1 cellular context compared by ENCODE assay signal in the genomic region with DNA sequence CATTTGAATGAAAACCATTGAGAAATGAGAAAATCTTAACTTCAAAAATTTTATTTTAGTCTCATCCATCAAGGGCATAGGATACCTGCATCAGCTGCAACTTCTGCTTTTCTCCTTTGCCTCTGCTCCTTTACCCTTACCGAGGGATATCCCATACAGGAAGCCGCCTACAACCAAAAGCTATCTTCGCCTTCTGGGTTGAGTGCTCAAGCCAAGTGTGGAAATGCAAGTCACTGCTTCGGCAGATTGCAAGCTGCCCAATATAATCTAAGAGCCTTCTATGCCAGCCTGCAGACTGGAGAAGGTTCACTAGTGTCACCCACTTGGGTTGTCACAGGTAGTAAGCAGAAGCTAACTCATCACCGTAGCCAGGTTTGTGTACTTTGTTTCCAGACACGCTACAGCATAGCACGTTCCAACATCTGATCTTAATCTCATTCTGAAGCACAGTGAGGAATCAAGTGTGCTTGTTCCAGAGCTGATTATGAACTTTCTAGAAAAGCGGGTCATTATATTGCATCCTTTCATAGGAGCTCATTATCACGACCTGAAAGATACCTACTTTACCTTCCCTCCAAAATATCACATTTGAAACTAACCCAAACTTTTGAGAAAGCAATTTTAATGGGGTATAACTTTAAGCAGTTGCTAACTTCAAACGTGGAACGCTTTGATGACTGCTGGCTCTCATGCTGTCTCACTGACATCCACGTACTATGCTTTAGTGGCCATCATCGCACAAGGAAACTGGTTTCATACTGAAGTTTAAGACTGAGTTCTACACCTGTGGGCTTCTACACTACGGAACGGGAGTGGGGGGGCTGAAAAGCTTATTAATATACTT.
TF ChIP-seq lines count a peak whose summit lies in the region.

No MANE protein-coding gene starts in this region.

TF ChIP-seq in K562, 482 proteins besides CTCF, POLR2A, EP300 and RAD21 (continued from another document and continues in another):
- TF ChIP-seq, protein P1, sequence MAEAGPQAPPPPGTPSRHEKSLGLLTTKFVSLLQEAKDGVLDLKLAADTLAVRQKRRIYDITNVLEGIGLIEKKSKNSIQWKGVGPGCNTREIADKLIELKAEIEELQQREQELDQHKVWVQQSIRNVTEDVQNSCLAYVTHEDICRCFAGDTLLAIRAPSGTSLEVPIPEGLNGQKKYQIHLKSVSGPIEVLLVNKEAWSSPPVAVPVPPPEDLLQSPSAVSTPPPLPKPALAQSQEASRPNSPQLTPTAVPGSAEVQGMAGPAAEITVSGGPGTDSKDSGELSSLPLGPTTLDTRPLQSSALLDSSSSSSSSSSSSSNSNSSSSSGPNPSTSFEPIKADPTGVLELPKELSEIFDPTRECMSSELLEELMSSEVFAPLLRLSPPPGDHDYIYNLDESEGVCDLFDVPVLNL (CRISPR knock-in tag; IDR thresholded peaks at IDR 0.05; ENCODE audit: low read depth) = no peak; the same call in 1 of the 2 replicates
- TF ChIP-seq TGIF2 (CRISPR knock-in tag; IDR thresholded peaks at IDR 0.05) (no peak), RAD51 (IDR thresholded peaks at IDR 0.05; ENCODE audit: borderline replicate concordance, low read depth) (no peak), ZFP1 (CRISPR knock-in tag; IDR thresholded peaks at IDR 0.05) (peak; percentile 30; the same call in 1 of the 2 replicates), FOSL1 (tag; conservative IDR thresholded peaks at IDR 0.05) (no peak), ZNF324 (CRISPR knock-in tag; IDR thresholded peaks at IDR 0.05) (0 out of 2 replicates have a peak, but pooled peaks have one; percentile 57), ZNF311 (CRISPR knock-in tag; IDR thresholded peaks at IDR 0.05) (no peak), PTTG1 (tag; IDR thresholded peaks at IDR 0.05; ENCODE audit: low read depth) (no peak), ZNF184 (CRISPR knock-in tag; IDR thresholded peaks at IDR 0.05) (no peak), ZBTB17 (CRISPR knock-in tag; IDR thresholded peaks at IDR 0.05) (peak; percentile 88), ZNF239 (CRISPR knock-in tag; IDR thresholded peaks at IDR 0.05) (no peak; the same call in 1 of the 2 replicates), YY1 (IDR thresholded peaks at IDR 0.05; ENCODE audit: borderline replicate concordance in 1 of 3, control insufficient read depth in 1 of 3, extremely low read depth in 1 of 3, insufficient read depth in 3 of 3, insufficient read length in 1 of 3, insufficient replicate concordance in 2 of 3, low read depth in 1 of 3, low read length in 2 of 3) (peak in 1 of 3 experiments; percentile 32), L3MBTL2 (IDR thresholded peaks at IDR 0.05) (peak; percentile 25; the same call in 1 of the 2 replicates), ZNF77 (CRISPR knock-in tag; IDR thresholded peaks at IDR 0.05) (no peak), NFATC3 (IDR thresholded peaks at IDR 0.05) (0 out of 2 replicates have a peak, but pooled peaks have one; percentile 50), C11orf30 (IDR thresholded peaks at IDR 0.05; ENCODE audit: low read depth) (peak; percentile 80), KLF13 (tag; IDR thresholded peaks at IDR 0.05; ENCODE audit: borderline replicate concordance, low read depth) (no peak), CBX1 (IDR thresholded peaks at IDR 0.05; ENCODE audit: low read depth) (peak; percentile 72), SIRT6 (IDR thresholded peaks at IDR 0.05; ENCODE audit: low read depth, low read length) (no peak), KAT8 (IDR thresholded peaks at IDR 0.05; ENCODE audit: low read depth) (no peak), MCM7 (IDR thresholded peaks at IDR 0.05) (no peak), MYNN (IDR thresholded peaks at IDR 0.05) (peak; percentile 87), MYNN (CRISPR knock-in tag; IDR thresholded peaks at IDR 0.05) (no peak), BCOR (IDR thresholded peaks at IDR 0.05) (no peak), SAP30 (IDR thresholded peaks at IDR 0.05; ENCODE audit: borderline replicate concordance, insufficient read depth, low read depth, low read length, poor library complexity, severe bottlenecking) (no peak), NFRKB (IDR thresholded peaks at IDR 0.05; ENCODE audit: low read depth) (no peak), ZBTB7A (IDR thresholded peaks at IDR 0.05; ENCODE audit: borderline replicate concordance, control insufficient read depth, low read depth, low read length) (no peak), PHF21A (IDR thresholded peaks at IDR 0.05; ENCODE audit: borderline replicate concordance, low read depth) (no peak), HDGF (IDR thresholded peaks at IDR 0.05) (no peak), POLR2AphosphoS2 (IDR thresholded peaks at IDR 0.05; ENCODE audit: low read length) (peak; percentile 99), ZNF263 (CRISPR knock-in tag; IDR thresholded peaks at IDR 0.05; ENCODE audit: borderline replicate concordance) (no peak), CEBPB (tag; IDR thresholded peaks at IDR 0.05) (no peak), JUNB (CRISPR knock-in tag; conservative IDR thresholded peaks at IDR 0.05) (no peak), PCBP1 (IDR thresholded peaks at IDR 0.05; ENCODE audit: low read depth, low read length, poor library complexity, severe bottlenecking) (no peak), ETS2 (tag; IDR thresholded peaks at IDR 0.05; ENCODE audit: borderline replicate concordance, poor library complexity, severe bottlenecking) (no peak), NCOA1 (IDR thresholded peaks at IDR 0.05; ENCODE audit: low read depth) (no peak), SNRNP70 (optimal IDR thresholded peaks at IDR 0.05; ENCODE audit: low read depth, low read length) (no peak)
- TF ChIP-seq, protein P2, sequence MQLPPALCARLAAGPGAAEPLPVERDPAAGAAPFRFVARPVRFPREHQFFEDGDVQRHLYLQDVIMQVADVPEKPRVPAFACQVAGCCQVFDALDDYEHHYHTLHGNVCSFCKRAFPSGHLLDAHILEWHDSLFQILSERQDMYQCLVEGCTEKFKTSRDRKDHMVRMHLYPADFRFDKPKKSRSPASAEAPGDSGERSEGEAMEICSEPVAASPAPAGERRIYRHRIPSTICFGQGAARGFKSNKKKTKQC (CRISPR knock-in tag; IDR thresholded peaks at IDR 0.05) = no peak
- TF ChIP-seq, protein P3, sequence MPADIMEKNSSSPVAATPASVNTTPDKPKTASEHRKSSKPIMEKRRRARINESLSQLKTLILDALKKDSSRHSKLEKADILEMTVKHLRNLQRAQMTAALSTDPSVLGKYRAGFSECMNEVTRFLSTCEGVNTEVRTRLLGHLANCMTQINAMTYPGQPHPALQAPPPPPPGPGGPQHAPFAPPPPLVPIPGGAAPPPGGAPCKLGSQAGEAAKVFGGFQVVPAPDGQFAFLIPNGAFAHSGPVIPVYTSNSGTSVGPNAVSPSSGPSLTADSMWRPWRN (IDR thresholded peaks at IDR 0.05; ENCODE audit: low read depth) = no peak
- TF ChIP-seq, protein P4, sequence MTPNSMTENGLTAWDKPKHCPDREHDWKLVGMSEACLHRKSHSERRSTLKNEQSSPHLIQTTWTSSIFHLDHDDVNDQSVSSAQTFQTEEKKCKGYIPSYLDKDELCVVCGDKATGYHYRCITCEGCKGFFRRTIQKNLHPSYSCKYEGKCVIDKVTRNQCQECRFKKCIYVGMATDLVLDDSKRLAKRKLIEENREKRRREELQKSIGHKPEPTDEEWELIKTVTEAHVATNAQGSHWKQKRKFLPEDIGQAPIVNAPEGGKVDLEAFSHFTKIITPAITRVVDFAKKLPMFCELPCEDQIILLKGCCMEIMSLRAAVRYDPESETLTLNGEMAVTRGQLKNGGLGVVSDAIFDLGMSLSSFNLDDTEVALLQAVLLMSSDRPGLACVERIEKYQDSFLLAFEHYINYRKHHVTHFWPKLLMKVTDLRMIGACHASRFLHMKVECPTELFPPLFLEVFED (CRISPR knock-in tag; conservative IDR thresholded peaks at IDR 0.05) = peak; percentile 44
- TF ChIP-seq, protein P5, sequence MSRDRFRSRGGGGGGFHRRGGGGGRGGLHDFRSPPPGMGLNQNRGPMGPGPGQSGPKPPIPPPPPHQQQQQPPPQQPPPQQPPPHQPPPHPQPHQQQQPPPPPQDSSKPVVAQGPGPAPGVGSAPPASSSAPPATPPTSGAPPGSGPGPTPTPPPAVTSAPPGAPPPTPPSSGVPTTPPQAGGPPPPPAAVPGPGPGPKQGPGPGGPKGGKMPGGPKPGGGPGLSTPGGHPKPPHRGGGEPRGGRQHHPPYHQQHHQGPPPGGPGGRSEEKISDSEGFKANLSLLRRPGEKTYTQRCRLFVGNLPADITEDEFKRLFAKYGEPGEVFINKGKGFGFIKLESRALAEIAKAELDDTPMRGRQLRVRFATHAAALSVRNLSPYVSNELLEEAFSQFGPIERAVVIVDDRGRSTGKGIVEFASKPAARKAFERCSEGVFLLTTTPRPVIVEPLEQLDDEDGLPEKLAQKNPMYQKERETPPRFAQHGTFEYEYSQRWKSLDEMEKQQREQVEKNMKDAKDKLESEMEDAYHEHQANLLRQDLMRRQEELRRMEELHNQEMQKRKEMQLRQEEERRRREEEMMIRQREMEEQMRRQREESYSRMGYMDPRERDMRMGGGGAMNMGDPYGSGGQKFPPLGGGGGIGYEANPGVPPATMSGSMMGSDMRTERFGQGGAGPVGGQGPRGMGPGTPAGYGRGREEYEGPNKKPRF (IDR thresholded peaks at IDR 0.05; ENCODE audit: low read depth, low read length) = no peak
- TF ChIP-seq, protein P6, sequence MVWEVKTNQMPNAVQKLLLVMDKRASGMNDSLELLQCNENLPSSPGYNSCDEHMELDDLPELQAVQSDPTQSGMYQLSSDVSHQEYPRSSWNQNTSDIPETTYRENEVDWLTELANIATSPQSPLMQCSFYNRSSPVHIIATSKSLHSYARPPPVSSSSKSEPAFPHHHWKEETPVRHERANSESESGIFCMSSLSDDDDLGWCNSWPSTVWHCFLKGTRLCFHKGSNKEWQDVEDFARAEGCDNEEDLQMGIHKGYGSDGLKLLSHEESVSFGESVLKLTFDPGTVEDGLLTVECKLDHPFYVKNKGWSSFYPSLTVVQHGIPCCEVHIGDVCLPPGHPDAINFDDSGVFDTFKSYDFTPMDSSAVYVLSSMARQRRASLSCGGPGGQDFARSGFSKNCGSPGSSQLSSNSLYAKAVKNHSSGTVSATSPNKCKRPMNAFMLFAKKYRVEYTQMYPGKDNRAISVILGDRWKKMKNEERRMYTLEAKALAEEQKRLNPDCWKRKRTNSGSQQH (CRISPR knock-in tag; IDR thresholded peaks at IDR 0.05) = peak; percentile 96
- TF ChIP-seq, protein P7, sequence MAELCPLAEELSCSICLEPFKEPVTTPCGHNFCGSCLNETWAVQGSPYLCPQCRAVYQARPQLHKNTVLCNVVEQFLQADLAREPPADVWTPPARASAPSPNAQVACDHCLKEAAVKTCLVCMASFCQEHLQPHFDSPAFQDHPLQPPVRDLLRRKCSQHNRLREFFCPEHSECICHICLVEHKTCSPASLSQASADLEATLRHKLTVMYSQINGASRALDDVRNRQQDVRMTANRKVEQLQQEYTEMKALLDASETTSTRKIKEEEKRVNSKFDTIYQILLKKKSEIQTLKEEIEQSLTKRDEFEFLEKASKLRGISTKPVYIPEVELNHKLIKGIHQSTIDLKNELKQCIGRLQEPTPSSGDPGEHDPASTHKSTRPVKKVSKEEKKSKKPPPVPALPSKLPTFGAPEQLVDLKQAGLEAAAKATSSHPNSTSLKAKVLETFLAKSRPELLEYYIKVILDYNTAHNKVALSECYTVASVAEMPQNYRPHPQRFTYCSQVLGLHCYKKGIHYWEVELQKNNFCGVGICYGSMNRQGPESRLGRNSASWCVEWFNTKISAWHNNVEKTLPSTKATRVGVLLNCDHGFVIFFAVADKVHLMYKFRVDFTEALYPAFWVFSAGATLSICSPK (IDR thresholded peaks at IDR 0.05; ENCODE audit: borderline replicate concordance) = no peak
- TF ChIP-seq, protein P8, sequence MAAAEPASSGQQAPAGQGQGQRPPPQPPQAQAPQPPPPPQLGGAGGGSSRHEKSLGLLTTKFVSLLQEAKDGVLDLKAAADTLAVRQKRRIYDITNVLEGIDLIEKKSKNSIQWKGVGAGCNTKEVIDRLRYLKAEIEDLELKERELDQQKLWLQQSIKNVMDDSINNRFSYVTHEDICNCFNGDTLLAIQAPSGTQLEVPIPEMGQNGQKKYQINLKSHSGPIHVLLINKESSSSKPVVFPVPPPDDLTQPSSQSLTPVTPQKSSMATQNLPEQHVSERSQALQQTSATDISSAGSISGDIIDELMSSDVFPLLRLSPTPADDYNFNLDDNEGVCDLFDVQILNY (CRISPR knock-in tag; IDR thresholded peaks at IDR 0.05) = no peak
- TF ChIP-seq, protein P9, sequence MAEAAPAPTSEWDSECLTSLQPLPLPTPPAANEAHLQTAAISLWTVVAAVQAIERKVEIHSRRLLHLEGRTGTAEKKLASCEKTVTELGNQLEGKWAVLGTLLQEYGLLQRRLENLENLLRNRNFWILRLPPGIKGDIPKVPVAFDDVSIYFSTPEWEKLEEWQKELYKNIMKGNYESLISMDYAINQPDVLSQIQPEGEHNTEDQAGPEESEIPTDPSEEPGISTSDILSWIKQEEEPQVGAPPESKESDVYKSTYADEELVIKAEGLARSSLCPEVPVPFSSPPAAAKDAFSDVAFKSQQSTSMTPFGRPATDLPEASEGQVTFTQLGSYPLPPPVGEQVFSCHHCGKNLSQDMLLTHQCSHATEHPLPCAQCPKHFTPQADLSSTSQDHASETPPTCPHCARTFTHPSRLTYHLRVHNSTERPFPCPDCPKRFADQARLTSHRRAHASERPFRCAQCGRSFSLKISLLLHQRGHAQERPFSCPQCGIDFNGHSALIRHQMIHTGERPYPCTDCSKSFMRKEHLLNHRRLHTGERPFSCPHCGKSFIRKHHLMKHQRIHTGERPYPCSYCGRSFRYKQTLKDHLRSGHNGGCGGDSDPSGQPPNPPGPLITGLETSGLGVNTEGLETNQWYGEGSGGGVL (CRISPR knock-in tag; IDR thresholded peaks at IDR 0.05) = no peak
- TF ChIP-seq, protein P10, sequence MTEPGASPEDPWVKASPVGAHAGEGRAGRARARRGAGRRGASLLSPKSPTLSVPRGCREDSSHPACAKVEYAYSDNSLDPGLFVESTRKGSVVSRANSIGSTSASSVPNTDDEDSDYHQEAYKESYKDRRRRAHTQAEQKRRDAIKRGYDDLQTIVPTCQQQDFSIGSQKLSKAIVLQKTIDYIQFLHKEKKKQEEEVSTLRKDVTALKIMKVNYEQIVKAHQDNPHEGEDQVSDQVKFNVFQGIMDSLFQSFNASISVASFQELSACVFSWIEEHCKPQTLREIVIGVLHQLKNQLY (CRISPR knock-in tag; conservative IDR thresholded peaks at IDR 0.05) = peak; percentile 57 to 73; a peak in 2 of 4 replicates
- TF ChIP-seq, protein P11, sequence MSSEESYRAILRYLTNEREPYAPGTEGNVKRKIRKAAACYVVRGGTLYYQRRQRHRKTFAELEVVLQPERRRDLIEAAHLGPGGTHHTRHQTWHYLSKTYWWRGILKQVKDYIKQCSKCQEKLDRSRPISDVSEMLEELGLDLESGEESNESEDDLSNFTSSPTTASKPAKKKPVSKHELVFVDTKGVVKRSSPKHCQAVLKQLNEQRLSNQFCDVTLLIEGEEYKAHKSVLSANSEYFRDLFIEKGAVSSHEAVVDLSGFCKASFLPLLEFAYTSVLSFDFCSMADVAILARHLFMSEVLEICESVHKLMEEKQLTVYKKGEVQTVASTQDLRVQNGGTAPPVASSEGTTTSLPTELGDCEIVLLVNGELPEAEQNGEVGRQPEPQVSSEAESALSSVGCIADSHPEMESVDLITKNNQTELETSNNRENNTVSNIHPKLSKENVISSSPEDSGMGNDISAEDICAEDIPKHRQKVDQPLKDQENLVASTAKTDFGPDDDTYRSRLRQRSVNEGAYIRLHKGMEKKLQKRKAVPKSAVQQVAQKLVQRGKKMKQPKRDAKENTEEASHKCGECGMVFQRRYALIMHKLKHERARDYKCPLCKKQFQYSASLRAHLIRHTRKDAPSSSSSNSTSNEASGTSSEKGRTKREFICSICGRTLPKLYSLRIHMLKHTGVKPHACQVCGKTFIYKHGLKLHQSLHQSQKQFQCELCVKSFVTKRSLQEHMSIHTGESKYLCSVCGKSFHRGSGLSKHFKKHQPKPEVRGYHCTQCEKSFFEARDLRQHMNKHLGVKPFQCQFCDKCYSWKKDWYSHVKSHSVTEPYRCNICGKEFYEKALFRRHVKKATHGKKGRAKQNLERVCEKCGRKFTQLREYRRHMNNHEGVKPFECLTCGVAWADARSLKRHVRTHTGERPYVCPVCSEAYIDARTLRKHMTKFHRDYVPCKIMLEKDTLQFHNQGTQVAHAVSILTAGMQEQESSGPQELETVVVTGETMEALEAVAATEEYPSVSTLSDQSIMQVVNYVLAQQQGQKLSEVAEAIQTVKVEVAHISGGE (CRISPR knock-in tag; IDR thresholded peaks at IDR 0.05) = no peak
